In genomic region chr2:181780159-181781081, GRCh38 we compare ENCODE assay signal across 9 cellular contexts.
A peak's percentile ranks its signal among the peaks of the same experiment; 100 is the strongest.
DNase-seq lines count a peak whose midpoint lies in the region; ATAC-seq, FAIRE-seq and TF ChIP-seq lines count a peak whose summit lies in the region.
"Had no signal": no experiment of that assay in that cellular context is flagged by ENCODE, and none has a peak within 500 bp of the region (broad histone marks: within the 10 kb centered on the region; RNA-seq: fewer than 3 reads in every experiment).

No MANE protein-coding gene starts in this region.

- H3K27ac Mint-ChIP-seq in CD4-positive, alpha-beta memory T cell: no peak overlapping the region
- no peak overlapping the region for H3K27ac Mint-ChIP-seq in activated naive CD8-positive, alpha-beta T cell treated with anti-CD3 and anti-CD28 coated beads, Interleukin-2, amount 50 U/mL, for 24 hours

- H3K4me1 Mint-ChIP-seq in CD4-positive, alpha-beta memory T cell: peaks cover 0 to 2% (median under 1%) of the 10 kb centered on the region in 4 donors
- H3K4me1 Mint-ChIP-seq in activated naive CD8-positive, alpha-beta T cell treated with anti-CD3 and anti-CD28 coated beads, Interleukin-2, amount 50 U/mL, for 24 hours: peaks cover 3% of the 10 kb centered on the region

- peak; percentile 78 for DNase-seq in ACHN
- DNase-seq in tibial nerve (ENCODE audit: low spot score in 2 of 2): no peak
- no peak for DNase-seq in CD4-positive, alpha-beta memory T cell
- DNase-seq in upper lobe of left lung: no peak
- no peak for DNase-seq in activated naive CD8-positive, alpha-beta T cell treated with anti-CD3 and anti-CD28 coated beads, Interleukin-2, amount 50 U/mL, for 24 hours

- TF ChIP-seq CTCF in tibial nerve (IDR thresholded peaks at IDR 0.05): no peak
- no peak for TF ChIP-seq CTCF in upper lobe of left lung (IDR thresholded peaks at IDR 0.05)

- peak; percentile 43 for FAIRE-seq in endometrium (lab: Jason Lieb, UNC)

- H3K27ac ChIP-seq in tibial nerve (peak overlapping the region in 3 of 4 donors; percentile 52 to 82 (median 67)), upper lobe of left lung (no peak overlapping the region)
- no peak overlapping the region for H3K27ac ChIP-seq in CD4-positive, alpha-beta memory T cell (ENCODE audit: low read depth, low read length)

- no peaks in the 10 kb centered on the region for H3K36me3 Mint-ChIP-seq in CD4-positive, alpha-beta memory T cell
- no peaks in the 10 kb centered on the region for H3K36me3 Mint-ChIP-seq in activated naive CD8-positive, alpha-beta T cell treated with anti-CD3 and anti-CD28 coated beads, Interleukin-2, amount 50 U/mL, for 24 hours (ENCODE audit: low read depth)

- peak overlapping the region in 1 of 8 donors; percentile 39 for H3K4me3 Mint-ChIP-seq in CD4-positive, alpha-beta memory T cell
- H3K4me3 Mint-ChIP-seq in activated naive CD8-positive, alpha-beta T cell treated with anti-CD3 and anti-CD28 coated beads, Interleukin-2, amount 50 U/mL, for 24 hours: no peak overlapping the region

- CTCF ChIA-PET in CD4-positive, alpha-beta memory T cell (lab: Charles Lee; ENCODE audit: partially characterized antibody): interaction anchor here (0.7 kb wide), 1 partner anchor 10 kb away, joined by 3 read pairs; no protein-coding TSS in a partner anchor

- TF ChIP-seq POLR2A in tibial nerve (IDR thresholded peaks at IDR 0.05) (no peak), upper lobe of left lung (IDR thresholded peaks at IDR 0.05) (no peak)

- ATAC-seq in GM19467 (IDR thresholded peaks at IDR 0.05; ENCODE audit: unreplicated experiment) (peak; percentile 76), HG03558 (IDR thresholded peaks at IDR 0.05; ENCODE audit: extremely low read depth, unreplicated experiment) (peak; percentile 76), upper lobe of left lung (ENCODE audit: low FRiP score in 2 of 2) (no peak)
- no peak for ATAC-seq in activated naive CD8-positive, alpha-beta T cell treated with anti-CD3 and anti-CD28 coated beads, Interleukin-2, amount 50 U/mL, for 24 hours
- ATAC-seq: right cardiac atrium had no signal

- H3K9me3 ChIP-seq in tibial nerve (no peaks in the 10 kb centered on the region), upper lobe of left lung (no peaks in the 10 kb centered on the region)
- no peaks in the 10 kb centered on the region for H3K9me3 ChIP-seq in CD4-positive, alpha-beta memory T cell (ENCODE audit: control insufficient read depth in 1 of 2, low read length in 2 of 2)

- TF ChIP-seq EP300 in tibial nerve (IDR thresholded peaks at IDR 0.05): no peak
- no peak for TF ChIP-seq EP300 in upper lobe of left lung (IDR thresholded peaks at IDR 0.05)

- intact Hi-C loops in CD4-positive, alpha-beta memory T cell (cut with micrococcal nuclease): no loop called here

- H3K9me3 Mint-ChIP-seq in CD4-positive, alpha-beta memory T cell: peaks cover 0 to 2% (median 0%) of the 10 kb centered on the region in 8 donors
- H3K9me3 Mint-ChIP-seq in activated naive CD8-positive, alpha-beta T cell treated with anti-CD3 and anti-CD28 coated beads, Interleukin-2, amount 50 U/mL, for 24 hours: no peaks in the 10 kb centered on the region

- H3K36me3 ChIP-seq in tibial nerve (no peaks in the 10 kb centered on the region), upper lobe of left lung (no peaks in the 10 kb centered on the region)
- H3K36me3 ChIP-seq in CD4-positive, alpha-beta memory T cell (ENCODE audit: insufficient read depth, low read length): no peaks in the 10 kb centered on the region

- POLR2A ChIA-PET in CD4-positive, alpha-beta memory T cell (lab: Charles Lee; ENCODE audit: partially characterized antibody): no interaction called here

- H3K4me3 ChIP-seq in tibial nerve (no peak overlapping the region), upper lobe of left lung (no peak overlapping the region)
- no peak overlapping the region for H3K4me3 ChIP-seq in CD4-positive, alpha-beta memory T cell (ENCODE audit: low read length in 2 of 2)

- 33 to 34% methylated on average over 1 of the region's 1 CpG for WGBS in tibial nerve, 2 donors
- WGBS in upper lobe of left lung, 2 donors: 58 to 60% methylated on average over 1 of the region's 1 CpG

- in situ Hi-C loops in ACHN (cut with HindIII; ENCODE audit: low pct_ligation_motif_present, low pct_unique_long_range_greater_than_20kb, low sequenced_read_pairs): no loop called here

- peaks cover 4 to 5% of the 10 kb centered on the region in 2 donors for H3K27me3 Mint-ChIP-seq in CD4-positive, alpha-beta memory T cell
- H3K27me3 Mint-ChIP-seq in activated naive CD8-positive, alpha-beta T cell treated with anti-CD3 and anti-CD28 coated beads, Interleukin-2, amount 50 U/mL, for 24 hours: no peaks in the 10 kb centered on the region

- peaks cover 0 to 66% (median 21%) of the 10 kb centered on the region in 4 donors for H3K4me1 ChIP-seq in tibial nerve
- no peaks in the 10 kb centered on the region for H3K4me1 ChIP-seq in CD4-positive, alpha-beta memory T cell (ENCODE audit: insufficient read depth, low read length)
- peaks cover 4 to 7% (median 6%) of the 10 kb centered on the region in 4 donors for H3K4me1 ChIP-seq in upper lobe of left lung

- no peaks in the 10 kb centered on the region for H3K27me3 ChIP-seq in tibial nerve
- no peaks in the 10 kb centered on the region for H3K27me3 ChIP-seq in CD4-positive, alpha-beta memory T cell (ENCODE audit: insufficient read depth, low read length)
- H3K27me3 ChIP-seq in upper lobe of left lung: no peaks in the 10 kb centered on the region

Comparison
In these comparisons a context has a peak if more than half of its experiments do, and no peak if none do; other contexts are left out.
1. ATAC-seq: peak in GM19467 (single experiment) and HG03558 (single experiment); none in upper lobe of left lung (0 of 2) and activated naive CD8-positive, alpha-beta T cell treated with anti-CD3 and anti-CD28 coated beads, Interleukin-2, amount 50 U/mL, for 24 hours (single experiment).
2. H3K27ac ChIP-seq: peak in tibial nerve (3 of 4); none in CD4-positive, alpha-beta memory T cell (single experiment) and upper lobe of left lung (0 of 4).